Comparison of ENCODE assay signal across 9 cellular contexts in the genomic region with DNA sequence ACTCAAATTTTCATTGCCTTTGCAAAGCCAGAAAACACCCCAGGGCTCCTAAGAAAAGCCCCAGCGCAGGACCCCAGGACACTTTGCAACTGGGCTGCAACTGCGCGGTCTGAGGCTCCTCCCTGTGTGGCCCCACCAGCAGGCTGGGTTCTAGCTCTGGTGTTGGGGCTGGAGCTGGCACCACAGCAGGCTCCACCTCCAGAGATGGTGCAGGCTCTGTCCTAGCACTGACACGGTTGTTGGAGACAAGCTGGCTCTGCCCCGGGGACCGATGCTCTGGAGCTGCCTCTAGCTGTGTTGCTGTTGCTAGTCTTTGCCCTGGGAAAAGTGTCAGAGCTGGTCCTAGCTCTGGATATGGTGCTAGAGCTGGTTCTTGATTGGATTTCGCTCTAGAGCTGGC. TPM values are rescaled to one million over a fixed set of nuclear protein-coding genes. Genes with fewer than 3 reads are reported as not detected.
DNase-seq lines count a peak whose midpoint lies in the region; ATAC-seq, FAIRE-seq and TF ChIP-seq lines count a peak whose summit lies in the region.
"Had no signal": no experiment of that assay in that cellular context is flagged by ENCODE, and none has a peak within 500 bp of the region (broad histone marks: within the 10 kb centered on the region; RNA-seq: fewer than 3 reads in every experiment).

No MANE protein-coding gene starts in this region.

- H3K9me3 ChIP-seq in HUES48 (ENCODE audit: control insufficient read depth, insufficient read depth, low read length) = no peaks in the 10 kb centered on the region
- H3K9me3 ChIP-seq in astrocyte (ENCODE audit: insufficient read depth, low read depth, low read length) = no peaks in the 10 kb centered on the region
- H3K9me3 ChIP-seq in lower lobe of right lung = no peaks in the 10 kb centered on the region
- H3K9me3 ChIP-seq in adrenal gland (replicated peaks in 1 of 3) = no peaks in the 10 kb centered on the region
- H3K9me3 ChIP-seq in transverse colon = no peaks in the 10 kb centered on the region

- H3K4me3 ChIP-seq in HUES48 (ENCODE audit: low read depth, low read length) (peak overlapping the region; percentile 81; the same call in 1 of the 2 replicates), astrocyte (ENCODE audit: insufficient read depth, low read depth, low read length) (peak overlapping the region; percentile 91), lower lobe of right lung (peak overlapping the region; percentile 93), adrenal gland (peak overlapping the region in 1 of 4 donors; percentile 84), transverse colon (peak overlapping the region in 2 of 4 donors; percentile 65 to 90)

- peak overlapping the region; percentile 70 for H3K4me3 Mint-ChIP-seq in astrocyte (ENCODE audit: unreplicated experiment)

- H3K27ac ChIP-seq in HUES48 (ENCODE audit: low read depth, low read length) (no peak overlapping the region), astrocyte (ENCODE audit: low read depth, low read length) (no peak overlapping the region), lower lobe of right lung (no peak overlapping the region), adrenal gland (no peak overlapping the region), transverse colon (peak overlapping the region in 1 of 4 donors; percentile 85)

- ATAC-seq in lower lobe of right lung (no peak), GM21447 (IDR thresholded peaks at IDR 0.05; ENCODE audit: unreplicated experiment) (no peak)

- H3K9me3 Mint-ChIP-seq in astrocyte (ENCODE audit: unreplicated experiment) = no peaks in the 10 kb centered on the region

- peaks cover 55% of the 10 kb centered on the region for H4K20me1 ChIP-seq in astrocyte (ENCODE audit: insufficient read depth, low read length)

- 78 to 92% (median 86%) methylated on average over 3 to 7 of the region's 7 CpGs for WGBS in adrenal gland, 4 donors
- WGBS in transverse colon (ENCODE audit: low coverage in 1 of 2), 2 donors = 78% methylated on average over 7 of the region's 7 CpGs; no CpG with 5 or more reads in 1 of the 2 donors

- no peak for TF ChIP-seq EP300 in transverse colon (IDR thresholded peaks at IDR 0.05; ENCODE audit: low read depth)

- peaks cover 5% of the 10 kb centered on the region for H3K36me3 Mint-ChIP-seq in astrocyte (ENCODE audit: low read depth, unreplicated experiment)

- H3K27ac Mint-ChIP-seq in astrocyte (ENCODE audit: unreplicated experiment) = no peak overlapping the region

- TF ChIP-seq CTCF in astrocyte (IDR thresholded peaks at IDR 0.05; ENCODE audit: insufficient read depth, low read depth, low read length) = no peak
- no peak for TF ChIP-seq CTCF in lower lobe of right lung (IDR thresholded peaks at IDR 0.05)
- TF ChIP-seq CTCF in adrenal gland (IDR thresholded peaks at IDR 0.05) = no peak
- TF ChIP-seq CTCF in transverse colon (IDR thresholded peaks at IDR 0.05) = no peak

- H2AFZ ChIP-seq in astrocyte (ENCODE audit: low read depth, low read length) = no peak overlapping the region

- H3K9ac ChIP-seq in HUES48 (ENCODE audit: low read depth, low read length) (no peak overlapping the region), astrocyte (ENCODE audit: low read length) (peak overlapping the region; percentile 90)

- FAIRE-seq in astrocyte (lab: Jason Lieb, UNC) = no peak

- no peaks in the 10 kb centered on the region for H3K27me3 Mint-ChIP-seq in astrocyte (ENCODE audit: low read depth, unreplicated experiment)

- DNase-seq in 8988T (peak; percentile 31), astrocyte (ENCODE audit: low read depth) (no peak), lower lobe of right lung (no peak), adrenal gland (no peak), islet precursor cell (no peak), transverse colon (no peak)

- H3K27me3 ChIP-seq in HUES48 (ENCODE audit: control insufficient read depth, insufficient read depth, low read length) = peaks cover 8% of the 10 kb centered on the region
- no peaks in the 10 kb centered on the region for H3K27me3 ChIP-seq in astrocyte (ENCODE audit: insufficient read depth, low read length)
- no peaks in the 10 kb centered on the region for H3K27me3 ChIP-seq in lower lobe of right lung (ENCODE audit: low read depth)
- H3K27me3 ChIP-seq in adrenal gland = no peaks in the 10 kb centered on the region
- no peaks in the 10 kb centered on the region for H3K27me3 ChIP-seq in transverse colon

- no peak for TF ChIP-seq POLR2A in adrenal gland (IDR thresholded peaks at IDR 0.05)
- TF ChIP-seq POLR2A in transverse colon (IDR thresholded peaks at IDR 0.05) = no peak

- H3K4me1 ChIP-seq in HUES48 (ENCODE audit: control insufficient read depth, insufficient read depth, low read length) (peaks cover 12% of the 10 kb centered on the region), astrocyte (ENCODE audit: insufficient read depth, low read length) (peaks cover 25% of the 10 kb centered on the region), lower lobe of right lung (peaks cover 38% of the 10 kb centered on the region), adrenal gland (replicated peaks in 1 of 2) (peaks cover 21 to 29% of the 10 kb centered on the region in 2 donors), transverse colon (peaks cover 15 to 34% (median 27%) of the 10 kb centered on the region in 4 donors)

- peaks cover 71% of the 10 kb centered on the region for H3K79me2 ChIP-seq in astrocyte (ENCODE audit: insufficient read depth, low read length)

- in situ Hi-C loops in transverse colon (cut with MboI; ENCODE audit: low pct_ligation_motif_present in 1 of 4, low pct_unique_long_range_greater_than_20kb in 1 of 4, low sequenced_read_pairs in 3 of 4) = no loop called here

- H3K4me1 Mint-ChIP-seq in astrocyte (ENCODE audit: low read depth, unreplicated experiment) = peaks cover 12% of the 10 kb centered on the region

- peak overlapping the region; percentile 97 for H3K4me2 ChIP-seq in astrocyte (ENCODE audit: low read length)

- H3K36me3 ChIP-seq in HUES48 (ENCODE audit: control insufficient read depth, insufficient read depth, low read length) (peaks cover 27% of the 10 kb centered on the region), astrocyte (ENCODE audit: insufficient read depth, low read length) (peaks cover 17% of the 10 kb centered on the region), lower lobe of right lung (peaks cover 27% of the 10 kb centered on the region), adrenal gland (replicated peaks in 1 of 2) (peaks cover 0 to 22% of the 10 kb centered on the region in 2 donors), transverse colon (peaks cover 0 to 13% (median 4%) of the 10 kb centered on the region in 4 donors)

- intact Hi-C loops in lower lobe of right lung (cut with DNase I) = no loop called here
- intact Hi-C loops in adrenal gland (cut with DNase I) = no loop called here
- intact Hi-C loops in transverse colon (cut with DNase I; ENCODE audit: low total_unique reads) = loop anchor here (5.0 kb wide), 1 partner anchor 42 kb away; the partner anchor contains the start of gene AGPAT2

RNA-seq across cellular contexts. Expression of gene LCN10, which starts 13.6 kb away (rescaled TPM):
- total RNA-seq in astrocyte (not detected in 2 replicates), lower lobe of right lung (2.5 TPM), adrenal gland (under 1 TPM in 2 of 8 donors, not detected in 6; 0.17 to 0.23 TPM), transverse colon (10 to 100 TPM in 1 of 4 donors, 1 to 10 TPM in 2, under 1 TPM in 1; 0.96 to 33.6 (median 3.3) TPM)
- 1 to 10 TPM in 2 of 3 donors, under 1 TPM in 1; 0.11 to 9.5 (median 2.4) TPM for polyA plus RNA-seq in adrenal gland
- total RNA-seq: RPMI7951 had no signal

RNA-seq across cellular contexts. Expression of gene DIPK1B, which starts 16.8 kb away (rescaled TPM):
- 22.4 and 23.2 TPM in 2 replicates for total RNA-seq in astrocyte
- 15.1 TPM for total RNA-seq in lower lobe of right lung
- total RNA-seq in adrenal gland = 10 to 100 TPM in 3 of 8 donors, 1 to 10 TPM in 5; 2.9 to 17.8 (median 5.4) TPM
- 10 to 100 TPM in 2 of 3 donors, 1 to 10 TPM in 1; 1.4 to 19.2 (median 16.3) TPM for polyA plus RNA-seq in adrenal gland
- 10 to 100 TPM in 1 of 4 donors, 1 to 10 TPM in 3; 3.5 to 12.3 (median 3.9) TPM for total RNA-seq in transverse colon
- total RNA-seq: RPMI7951 had no signal

RNA-seq across cellular contexts. Expression of gene LCN6, which starts 19.2 kb away (rescaled TPM):
- not detected in 2 replicates for total RNA-seq in astrocyte
- total RNA-seq in lower lobe of right lung = 2.9 TPM
- total RNA-seq in adrenal gland = 10 to 100 TPM in 1 of 8 donors, 1 to 10 TPM in 1, under 1 TPM in 2, not detected in 4; 0.43 to 25.4 (median 1.1) TPM
- 10 to 100 TPM in 1 of 3 donors, 1 to 10 TPM in 1, not detected in 1; 2.8 to 20.8 TPM for polyA plus RNA-seq in adrenal gland
- 1 to 10 TPM in 2 of 4 donors, not detected in 2; 1.1 to 2.9 TPM for total RNA-seq in transverse colon
- total RNA-seq: RPMI7951 had no signal

RNA-seq across cellular contexts. Expression of gene LCN8, which starts 28.9 kb away (rescaled TPM):
- total RNA-seq in astrocyte (not detected in 2 replicates), lower lobe of right lung (not detected), adrenal gland (not detected), transverse colon (not detected)
- not detected for polyA plus RNA-seq in adrenal gland
- total RNA-seq: RPMI7951 had no signal

RNA-seq across cellular contexts. Expression of gene LCN15, which starts 35.2 kb away (rescaled TPM):
- total RNA-seq in astrocyte (not detected in 2 replicates), lower lobe of right lung (not detected), adrenal gland (not detected), transverse colon (10 to 100 TPM in 1 of 4 donors, 1 to 10 TPM in 1, not detected in 2; 6.4 to 11.9 TPM)
- polyA plus RNA-seq in adrenal gland = not detected
- total RNA-seq: RPMI7951 had no signal
